In genomic region chr4:145501051-145501660, GRCh38 we compare ENCODE assay signal across 13 cellular contexts. TPM values are rescaled to one million over a fixed set of nuclear protein-coding genes. Genes with fewer than 3 reads are reported as not detected.
DNase-seq lines count a peak whose midpoint lies in the region; ATAC-seq and TF ChIP-seq lines count a peak whose summit lies in the region.
"Had no signal": no experiment of that assay in that cellular context is flagged by ENCODE, and none has a peak within 500 bp of the region (broad histone marks: within the 10 kb centered on the region; RNA-seq: fewer than 3 reads in every experiment).

No MANE protein-coding gene starts in this region.

- H2AFZ ChIP-seq in OCI-LY1 (ENCODE audit: low read length): no peak overlapping the region

- peak overlapping the region; percentile 64 for H3K4me2 ChIP-seq in OCI-LY1 (ENCODE audit: low read length)

- no peak for DNase-seq in cardiac muscle cell (ENCODE audit: low read depth in 1 of 2, low spot score in 1 of 2)
- DNase-seq in right cardiac atrium: no peak
- no peak for DNase-seq in uterus
- DNase-seq in lower lobe of right lung: no peak
- no peak for DNase-seq in NCI-H1694 treated with DMSO at 0.1 percent for 48 hours (lab: John Stamatoyannopoulos, UW)
- no peak for DNase-seq in KG1 (lab: John Stamatoyannopoulos, UW)
- DNase-seq: activated CD4-positive, alpha-beta T cell treated with anti-CD3 and anti-CD28 coated beads, Interleukin-2, amount 50 U/mL, for 4 hours; DND-41; effector memory CD4-positive, alpha-beta T cell; stimulated activated CD4-positive, alpha-beta T cell treated with anti-CD3 and anti-CD28 coated beads, Interleukin-4, amount 100 ng/mL, for 1 hour had no signal

- WGBS in right cardiac atrium: 58% methylated on average over 3 of the region's 3 CpGs

- TF ChIP-seq CTCF in cardiac muscle cell (IDR thresholded peaks at IDR 0.05; ENCODE audit: low read depth, low read length) (no peak), OCI-LY1 (IDR thresholded peaks at IDR 0.05; ENCODE audit: low read length) (no peak), uterus (IDR thresholded peaks at IDR 0.05) (no peak), lower lobe of right lung (IDR thresholded peaks at IDR 0.05) (no peak)

- no peak for TF ChIP-seq POLR2A in uterus (IDR thresholded peaks at IDR 0.05)

- H3K27me3 ChIP-seq in cardiac muscle cell: no peaks in the 10 kb centered on the region
- no peaks in the 10 kb centered on the region for H3K27me3 ChIP-seq in right cardiac atrium (ENCODE audit: control insufficient read depth, insufficient read depth)
- no peaks in the 10 kb centered on the region for H3K27me3 ChIP-seq in OCI-LY1 (ENCODE audit: insufficient read depth, low read length)
- H3K27me3 ChIP-seq in uterus: no peaks in the 10 kb centered on the region
- H3K27me3 ChIP-seq in lower lobe of right lung (ENCODE audit: low read depth): no peaks in the 10 kb centered on the region
- H3K27me3 ChIP-seq: neutrophil had no signal

- intact Hi-C loops in right cardiac atrium (cut with DNase I) (no loop called here), uterus (cut with DNase I; ENCODE audit: low total_unique reads) (no loop called here), lower lobe of right lung (cut with DNase I) (no loop called here)

- peaks cover 84% of the 10 kb centered on the region for H3K79me2 ChIP-seq in OCI-LY1 (ENCODE audit: insufficient read depth, low read length)

- H3K4me1 ChIP-seq in cardiac muscle cell (ENCODE audit: low read depth): peaks cover 29% of the 10 kb centered on the region
- peaks cover 8% of the 10 kb centered on the region for H3K4me1 ChIP-seq in right cardiac atrium (ENCODE audit: control insufficient read depth, insufficient read depth, low read length)
- peaks cover 100% of the 10 kb centered on the region for H3K4me1 ChIP-seq in OCI-LY1 (ENCODE audit: insufficient read depth, low read length, severe bottlenecking)
- no peaks in the 10 kb centered on the region for H3K4me1 ChIP-seq in uterus
- H3K4me1 ChIP-seq in lower lobe of right lung: peaks cover 25% of the 10 kb centered on the region

- H3K27ac ChIP-seq in cardiac muscle cell (peak overlapping the region; percentile 13), right cardiac atrium (ENCODE audit: low read length) (no peak overlapping the region), OCI-LY1 (ENCODE audit: low read depth, low read length, poor library complexity, severe bottlenecking) (peak overlapping the region; percentile 97), uterus (peak overlapping the region; percentile 1 to 99), lower lobe of right lung (no peak overlapping the region)
- H3K27ac ChIP-seq: neutrophil had no signal

- H3K36me3 ChIP-seq in cardiac muscle cell (no peaks in the 10 kb centered on the region), OCI-LY1 (ENCODE audit: insufficient read depth, low read length) (peaks cover 40% of the 10 kb centered on the region), uterus (no peaks in the 10 kb centered on the region), lower lobe of right lung (no peaks in the 10 kb centered on the region)
- H3K36me3 ChIP-seq: neutrophil had no signal

- H4K20me1 ChIP-seq in OCI-LY1 (ENCODE audit: insufficient read depth, low read length): no peaks in the 10 kb centered on the region

- H3K4me3 ChIP-seq in cardiac muscle cell: no peak overlapping the region
- H3K4me3 ChIP-seq in right cardiac atrium (ENCODE audit: low read length): no peak overlapping the region
- peak overlapping the region; percentile 38 for H3K4me3 ChIP-seq in OCI-LY1 (ENCODE audit: low read depth, low read length, poor library complexity, severe bottlenecking)
- H3K4me3 ChIP-seq in uterus: no peak overlapping the region
- no peak overlapping the region for H3K4me3 ChIP-seq in lower lobe of right lung

- ATAC-seq in right cardiac atrium: no peak
- peak; percentile 59 for ATAC-seq in HG02798 (IDR thresholded peaks at IDR 0.05; ENCODE audit: poor library complexity, unreplicated experiment)
- ATAC-seq in lower lobe of right lung: no peak

- H3K9me2 ChIP-seq in OCI-LY1 (ENCODE audit: low read depth, low read length): no peaks in the 10 kb centered on the region

- no peaks in the 10 kb centered on the region for H3K9me3 ChIP-seq in cardiac muscle cell (ENCODE audit: low read depth)
- H3K9me3 ChIP-seq in right cardiac atrium (ENCODE audit: control insufficient read depth, low read length): no peaks in the 10 kb centered on the region
- no peaks in the 10 kb centered on the region for H3K9me3 ChIP-seq in OCI-LY1 (ENCODE audit: low read length)
- H3K9me3 ChIP-seq in uterus: no peaks in the 10 kb centered on the region
- no peaks in the 10 kb centered on the region for H3K9me3 ChIP-seq in lower lobe of right lung
- H3K9me3 ChIP-seq: neutrophil had no signal

- no peaks in the 10 kb centered on the region; the same call in 1 of the 2 replicates for H3F3A ChIP-seq in OCI-LY1 (ENCODE audit: insufficient read depth, low read length)

- H3K9ac ChIP-seq in OCI-LY1 (ENCODE audit: low read length): peak overlapping the region; percentile 67

RNA-seq across cellular contexts. Expression of gene SMAD1, which starts 19.5 kb away (rescaled TPM):
- 24.6 and 28.0 TPM in 2 replicates for total RNA-seq in cardiac muscle cell
- polyA plus RNA-seq in cardiac muscle cell: 29.3 and 48.8 TPM in 2 replicates
- 10 to 100 TPM in 1 of 4 donors, 1 to 10 TPM in 3; 8.3 to 12.0 (median 9.5) TPM for total RNA-seq in right cardiac atrium
- polyA plus RNA-seq in right cardiac atrium: 2.8 TPM
- total RNA-seq in uterus: 10 to 100 TPM; 29.1 to 81.4 (median 54.3) TPM
- total RNA-seq in lower lobe of right lung: 15.8 TPM

Comparison
In these comparisons a context has a peak if more than half of its experiments do, and no peak if none do; other contexts are left out.
1. H3K27ac ChIP-seq: peak in cardiac muscle cell (single experiment), OCI-LY1 (single experiment) and uterus (2 of 2); none in right cardiac atrium (single experiment) and lower lobe of right lung (single experiment).